17 cellular contexts compared by ENCODE assay signal in the genomic region with DNA sequence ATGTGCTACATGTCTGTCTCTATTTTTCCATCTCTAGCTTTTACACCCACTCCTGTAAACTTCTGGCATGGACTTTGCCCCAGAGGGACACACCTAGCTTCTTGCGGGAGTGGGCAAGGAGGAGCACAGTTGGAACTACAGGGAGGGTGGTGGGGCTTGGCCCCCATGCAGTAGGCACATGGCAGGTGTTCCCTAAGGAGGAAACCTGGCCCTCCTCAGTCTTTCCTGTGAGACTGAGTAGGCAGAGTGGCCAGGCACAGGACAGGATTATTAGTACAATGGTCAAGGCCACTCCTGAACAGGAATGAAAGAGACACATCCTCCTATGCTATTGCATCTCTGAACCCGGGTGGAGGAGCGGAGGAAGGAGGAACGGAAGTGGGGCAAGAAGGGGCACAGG. TPM values are rescaled to one million over a fixed set of nuclear protein-coding genes. Genes with fewer than 3 reads are reported as not detected.
DNase-seq lines count a peak whose midpoint lies in the region; ATAC-seq and TF ChIP-seq lines count a peak whose summit lies in the region.
"Had no signal": no experiment of that assay in that cellular context is flagged by ENCODE, and none has a peak within 500 bp of the region (broad histone marks: within the 10 kb centered on the region; RNA-seq: fewer than 3 reads in every experiment).

No MANE protein-coding gene starts in this region.

- H3K4me1 Mint-ChIP-seq in activated naive CD8-positive, alpha-beta T cell treated with anti-CD3 and anti-CD28 coated beads, Interleukin-2, amount 50 U/mL, for 24 hours = peaks cover 55% of the 10 kb centered on the region
- peaks cover 37% of the 10 kb centered on the region for H3K4me1 Mint-ChIP-seq in activated naive CD8-positive, alpha-beta T cell treated with anti-CD3 and anti-CD28 coated beads for 36 hours
- peaks cover 32% of the 10 kb centered on the region for H3K4me1 Mint-ChIP-seq in activated CD4-positive, alpha-beta T cell treated with anti-CD3 and anti-CD28 coated beads for 36 hours

- 61% methylated on average over 4 of the region's 4 CpGs; no CpG with 5 or more reads in 1 of the 2 donors for WGBS in transverse colon (ENCODE audit: low coverage in 1 of 2), 2 donors

- in situ Hi-C loops in transverse colon (cut with MboI; ENCODE audit: low pct_ligation_motif_present in 1 of 4, low pct_unique_long_range_greater_than_20kb in 1 of 4, low sequenced_read_pairs in 3 of 4) = no loop called here

- H3K4me3 ChIP-seq in Peyer's patch (peak overlapping the region in 3 of 4 donors; percentile 34 to 58 (median 55)), mucosa of descending colon (peak overlapping the region; percentile 17), transverse colon (peak overlapping the region in 3 of 4 donors; percentile 33 to 57 (median 40)), WERI-Rb-1 (ENCODE audit: low read depth, low read length) (no peak overlapping the region)
- H3K4me3 ChIP-seq: K562, MG63 had no signal

- no peak overlapping the region for H3K4me3 Mint-ChIP-seq in activated naive CD8-positive, alpha-beta T cell treated with anti-CD3 and anti-CD28 coated beads, Interleukin-2, amount 50 U/mL, for 24 hours
- H3K4me3 Mint-ChIP-seq in activated naive CD8-positive, alpha-beta T cell treated with anti-CD3 and anti-CD28 coated beads for 36 hours = no peak overlapping the region
- H3K4me3 Mint-ChIP-seq in activated CD4-positive, alpha-beta T cell treated with anti-CD3 and anti-CD28 coated beads for 36 hours = no peak overlapping the region

- H3K27me3 Mint-ChIP-seq in activated naive CD8-positive, alpha-beta T cell treated with anti-CD3 and anti-CD28 coated beads, Interleukin-2, amount 50 U/mL, for 24 hours = no peaks in the 10 kb centered on the region
- H3K27me3 Mint-ChIP-seq in activated naive CD8-positive, alpha-beta T cell treated with anti-CD3 and anti-CD28 coated beads for 36 hours = no peaks in the 10 kb centered on the region
- no peaks in the 10 kb centered on the region for H3K27me3 Mint-ChIP-seq in activated CD4-positive, alpha-beta T cell treated with anti-CD3 and anti-CD28 coated beads for 36 hours

- intact Hi-C loops in mucosa of descending colon (cut with DNase I, micrococcal nuclease) (no loop called here), transverse colon (cut with DNase I; ENCODE audit: low total_unique reads) (no loop called here)
- intact Hi-C loops in activated CD4-positive, alpha-beta T cell treated with anti-CD3 and anti-CD28 coated beads for 36 hours (cut with DNase I, micrococcal nuclease) = no loop called here

- CTCF ChIA-PET in activated CD4-positive, alpha-beta T cell treated with anti-CD3 and anti-CD28 coated beads for 36 hours (lab: Charles Lee) = interaction anchor here (0.9 to 4.2 kb wide), 7 partner anchors 9 to 542 kb away, joined by 3 to 41 read pairs (median 4); no protein-coding TSS in a partner anchor

- DNase-seq in activated naive CD8-positive, alpha-beta T cell treated with anti-CD3 and anti-CD28 coated beads, Interleukin-2, amount 50 U/mL, for 24 hours = no peak
- DNase-seq in activated naive CD8-positive, alpha-beta T cell treated with anti-CD3 and anti-CD28 coated beads for 36 hours = no peak
- DNase-seq in Peyer's patch (peak in 2 of 3 donors; percentile 76 to 79), mucosa of descending colon (peak in 2 of 3 donors; percentile 75 to 77), transverse colon (peak; percentile 76), WERI-Rb-1 (no peak), HCEC 1CT (no peak)
- no peak for DNase-seq in activated CD4-positive, alpha-beta T cell treated with anti-CD3 and anti-CD28 coated beads for 36 hours
- DNase-seq: CD4-positive, CD25-positive, alpha-beta regulatory T cell; GDM1; MG63; NCI-H1105 treated with DMSO at 0.1 percent for 48 hours; NCI-H187; NCI-H82; SHP77 treated with DMSO at 0.1 percent for 48 hours had no signal

- H3K4me1 ChIP-seq in Peyer's patch = peaks cover 0 to 22% (median 3%) of the 10 kb centered on the region in 4 donors
- peaks cover 19% of the 10 kb centered on the region for H3K4me1 ChIP-seq in mucosa of descending colon (ENCODE audit: low read depth)
- H3K4me1 ChIP-seq in transverse colon = peaks cover 7 to 30% (median 26%) of the 10 kb centered on the region in 4 donors

- ATAC-seq in activated naive CD8-positive, alpha-beta T cell treated with anti-CD3 and anti-CD28 coated beads, Interleukin-2, amount 50 U/mL, for 24 hours = no peak
- ATAC-seq in mucosa of descending colon = peak; percentile 83
- no peak for ATAC-seq in activated CD4-positive, alpha-beta T cell treated with anti-CD3 and anti-CD28 coated beads for 36 hours

- H3K36me3 Mint-ChIP-seq in activated naive CD8-positive, alpha-beta T cell treated with anti-CD3 and anti-CD28 coated beads, Interleukin-2, amount 50 U/mL, for 24 hours (ENCODE audit: low read depth) = peaks cover 13% of the 10 kb centered on the region
- H3K36me3 Mint-ChIP-seq in activated naive CD8-positive, alpha-beta T cell treated with anti-CD3 and anti-CD28 coated beads for 36 hours = peaks cover 13% of the 10 kb centered on the region
- H3K36me3 Mint-ChIP-seq in activated CD4-positive, alpha-beta T cell treated with anti-CD3 and anti-CD28 coated beads for 36 hours (ENCODE audit: low read depth) = peaks cover 10% of the 10 kb centered on the region
- H3K36me3 Mint-ChIP-seq: CD4-positive, CD25-positive, alpha-beta regulatory T cell had no signal

- no peaks in the 10 kb centered on the region for H3K9me3 ChIP-seq in Peyer's patch
- no peaks in the 10 kb centered on the region for H3K9me3 ChIP-seq in mucosa of descending colon
- H3K9me3 ChIP-seq in transverse colon = no peaks in the 10 kb centered on the region
- H3K9me3 ChIP-seq in WERI-Rb-1 (ENCODE audit: severe bottlenecking) = no peaks in the 10 kb centered on the region
- H3K9me3 ChIP-seq: MG63 had no signal

- TF ChIP-seq CTCF in Peyer's patch (IDR thresholded peaks at IDR 0.05) (no peak), mucosa of descending colon (IDR thresholded peaks at IDR 0.05) (no peak), transverse colon (IDR thresholded peaks at IDR 0.05) (no peak), WERI-Rb-1 (IDR thresholded peaks at IDR 0.05; ENCODE audit: low read depth, low read length) (no peak)

- peak overlapping the region; percentile 45 for H3K27ac Mint-ChIP-seq in activated naive CD8-positive, alpha-beta T cell treated with anti-CD3 and anti-CD28 coated beads, Interleukin-2, amount 50 U/mL, for 24 hours
- H3K27ac Mint-ChIP-seq in activated naive CD8-positive, alpha-beta T cell treated with anti-CD3 and anti-CD28 coated beads for 36 hours = no peak overlapping the region
- H3K27ac Mint-ChIP-seq in activated CD4-positive, alpha-beta T cell treated with anti-CD3 and anti-CD28 coated beads for 36 hours = no peak overlapping the region

- H3K27ac ChIP-seq in Peyer's patch (peak overlapping the region in 3 of 4 donors; percentile 66 to 86 (median 84)), transverse colon (peak overlapping the region; percentile 70 to 80 (median 77)), WERI-Rb-1 (no peak overlapping the region)

- no peak for TF ChIP-seq EP300 in transverse colon (IDR thresholded peaks at IDR 0.05; ENCODE audit: low read depth)

- H3K27me3 ChIP-seq in Peyer's patch = no peaks in the 10 kb centered on the region
- H3K27me3 ChIP-seq in transverse colon = no peaks in the 10 kb centered on the region
- H3K27me3 ChIP-seq in WERI-Rb-1 (ENCODE audit: insufficient read depth, low read depth, severe bottlenecking) = no peaks in the 10 kb centered on the region
- H3K27me3 ChIP-seq: MG63 had no signal

- H3K9me3 Mint-ChIP-seq in activated naive CD8-positive, alpha-beta T cell treated with anti-CD3 and anti-CD28 coated beads, Interleukin-2, amount 50 U/mL, for 24 hours = no peaks in the 10 kb centered on the region
- H3K9me3 Mint-ChIP-seq in activated naive CD8-positive, alpha-beta T cell treated with anti-CD3 and anti-CD28 coated beads for 36 hours = no peaks in the 10 kb centered on the region
- H3K9me3 Mint-ChIP-seq in activated CD4-positive, alpha-beta T cell treated with anti-CD3 and anti-CD28 coated beads for 36 hours (ENCODE audit: low read depth) = no peaks in the 10 kb centered on the region
- H3K9me3 Mint-ChIP-seq: CD4-positive, CD25-positive, alpha-beta regulatory T cell had no signal

- POLR2A ChIA-PET in activated CD4-positive, alpha-beta T cell treated with anti-CD3 and anti-CD28 coated beads for 36 hours (lab: Charles Lee) = no interaction called here

- peak; percentile 40 to 63 for TF ChIP-seq POLR2A in Peyer's patch (IDR thresholded peaks at IDR 0.05)
- TF ChIP-seq POLR2A in transverse colon (IDR thresholded peaks at IDR 0.05) = peak; percentile 36

- H3K36me3 ChIP-seq in Peyer's patch (peaks cover 0 to 33% (median 0%) of the 10 kb centered on the region in 3 donors), mucosa of descending colon (ENCODE audit: low read depth) (no peaks in the 10 kb centered on the region), transverse colon (no peaks in the 10 kb centered on the region), WERI-Rb-1 (no peaks in the 10 kb centered on the region)
- H3K36me3 ChIP-seq: MG63 had no signal

RNA-seq across cellular contexts. Expression of a gene that starts 0.9 kb away (rescaled TPM):
- total RNA-seq in activated naive CD8-positive, alpha-beta T cell treated with anti-CD3 and anti-CD28 coated beads for 36 hours = 1 to 10 TPM; 1.3 to 1.4 TPM
- total RNA-seq in Peyer's patch (1,000 to 10,000 TPM in 1 of 4 donors, 100 to 1,000 TPM in 2, 10 to 100 TPM in 1; 94.1 to 1,001 (median 802) TPM), mucosa of descending colon (100 to 1,000 TPM; 167 to 444 (median 219) TPM), transverse colon (100 to 1,000 TPM; 118 to 234 (median 184) TPM)
- 1 to 10 TPM; 2.4 to 2.6 TPM for total RNA-seq in activated CD4-positive, alpha-beta T cell treated with anti-CD3 and anti-CD28 coated beads for 36 hours
- total RNA-seq: NCI-H460 had no signal

RNA-seq across cellular contexts. Expression of a gene that starts 29.5 kb away (rescaled TPM):
- 10 to 100 TPM; 50.5 to 51.2 TPM for total RNA-seq in activated naive CD8-positive, alpha-beta T cell treated with anti-CD3 and anti-CD28 coated beads for 36 hours
- 10 to 100 TPM in 1 of 4 donors, 1 to 10 TPM in 3; 4.6 to 11.6 (median 5.7) TPM for total RNA-seq in Peyer's patch
- total RNA-seq in mucosa of descending colon = 10 to 100 TPM in 2 of 3 donors, 1 to 10 TPM in 1; 6.3 to 16.9 (median 10.2) TPM
- 10 to 100 TPM in 1 of 4 donors, 1 to 10 TPM in 3; 4.0 to 66.7 (median 5.2) TPM for total RNA-seq in transverse colon
- total RNA-seq in activated CD4-positive, alpha-beta T cell treated with anti-CD3 and anti-CD28 coated beads for 36 hours = 10 to 100 TPM; 79.0 to 81.1 TPM

RNA-seq across cellular contexts. Expression of a gene that starts 32.7 kb away (rescaled TPM):
- total RNA-seq in activated naive CD8-positive, alpha-beta T cell treated with anti-CD3 and anti-CD28 coated beads for 36 hours = under 1 TPM; 0.31 to 0.32 TPM
- total RNA-seq in Peyer's patch (10 to 100 TPM in 1 of 4 donors, 1 to 10 TPM in 2, not detected in 1; 9.6 to 13.8 (median 9.9) TPM), mucosa of descending colon (1 to 10 TPM in 2 of 3 donors, under 1 TPM in 1; 0.81 to 2.0 (median 1.8) TPM), transverse colon (10 to 100 TPM in 1 of 4 donors, 1 to 10 TPM in 2, not detected in 1; 2.5 to 47.1 (median 9.2) TPM)
- total RNA-seq in activated CD4-positive, alpha-beta T cell treated with anti-CD3 and anti-CD28 coated beads for 36 hours = under 1 TPM; 0.37 to 0.63 TPM
- total RNA-seq: CD4-positive, CD25-positive, alpha-beta regulatory T cell; NCI-H460 had no signal

RNA-seq across cellular contexts. Expression of a gene that starts 39.9 kb away (rescaled TPM):
- total RNA-seq in activated naive CD8-positive, alpha-beta T cell treated with anti-CD3 and anti-CD28 coated beads for 36 hours = 10 to 100 TPM; 47.2 to 48.0 TPM
- total RNA-seq in Peyer's patch (10 to 100 TPM in 2 of 4 donors, 1 to 10 TPM in 2; 7.4 to 17.0 (median 10.3) TPM), mucosa of descending colon (10 to 100 TPM in 1 of 3 donors, 1 to 10 TPM in 2; 2.6 to 29.3 (median 3.9) TPM), transverse colon (1 to 10 TPM; 2.6 to 9.1 (median 4.7) TPM)
- 10 to 100 TPM; 46.8 to 48.6 TPM for total RNA-seq in activated CD4-positive, alpha-beta T cell treated with anti-CD3 and anti-CD28 coated beads for 36 hours

RNA-seq across cellular contexts. Expression of a gene that starts 42.7 kb away (rescaled TPM):
- total RNA-seq in activated naive CD8-positive, alpha-beta T cell treated with anti-CD3 and anti-CD28 coated beads for 36 hours = 1 to 10 TPM; 7.0 to 7.2 TPM
- 1 to 10 TPM; 3.2 to 9.1 (median 5.5) TPM for total RNA-seq in Peyer's patch
- total RNA-seq in mucosa of descending colon = 1 to 10 TPM; 3.5 to 8.6 (median 4.6) TPM
- total RNA-seq in transverse colon = 1 to 10 TPM; 3.4 to 8.0 (median 4.8) TPM
- 1 to 10 TPM; 6.4 to 6.6 TPM for total RNA-seq in activated CD4-positive, alpha-beta T cell treated with anti-CD3 and anti-CD28 coated beads for 36 hours

Comparison
In these comparisons a context has a peak if more than half of its experiments do, and no peak if none do; other contexts are left out.
1. DNase-seq: peak in Peyer's patch (2 of 3), mucosa of descending colon (2 of 3) and transverse colon (single experiment); none in activated naive CD8-positive, alpha-beta T cell treated with anti-CD3 and anti-CD28 coated beads, Interleukin-2, amount 50 U/mL, for 24 hours (single experiment), activated naive CD8-positive, alpha-beta T cell treated with anti-CD3 and anti-CD28 coated beads for 36 hours (single experiment), activated CD4-positive, alpha-beta T cell treated with anti-CD3 and anti-CD28 coated beads for 36 hours (single experiment), WERI-Rb-1 (single experiment) and HCEC 1CT (single experiment).
2. RNA of a gene that starts 0.9 kb away (total RNA-seq): 94.1 to 1,001 TPM in Peyer's patch, 167 to 444 TPM in mucosa of descending colon and 118 to 234 TPM in transverse colon; 2.4 to 2.6 TPM in activated CD4-positive, alpha-beta T cell treated with anti-CD3 and anti-CD28 coated beads for 36 hours and 1.3 to 1.4 TPM in activated naive CD8-positive, alpha-beta T cell treated with anti-CD3 and anti-CD28 coated beads for 36 hours; every median in the first group is over 10 times any median in the second.